9 cellular contexts compared by ENCODE assay signal in the genomic region with DNA sequence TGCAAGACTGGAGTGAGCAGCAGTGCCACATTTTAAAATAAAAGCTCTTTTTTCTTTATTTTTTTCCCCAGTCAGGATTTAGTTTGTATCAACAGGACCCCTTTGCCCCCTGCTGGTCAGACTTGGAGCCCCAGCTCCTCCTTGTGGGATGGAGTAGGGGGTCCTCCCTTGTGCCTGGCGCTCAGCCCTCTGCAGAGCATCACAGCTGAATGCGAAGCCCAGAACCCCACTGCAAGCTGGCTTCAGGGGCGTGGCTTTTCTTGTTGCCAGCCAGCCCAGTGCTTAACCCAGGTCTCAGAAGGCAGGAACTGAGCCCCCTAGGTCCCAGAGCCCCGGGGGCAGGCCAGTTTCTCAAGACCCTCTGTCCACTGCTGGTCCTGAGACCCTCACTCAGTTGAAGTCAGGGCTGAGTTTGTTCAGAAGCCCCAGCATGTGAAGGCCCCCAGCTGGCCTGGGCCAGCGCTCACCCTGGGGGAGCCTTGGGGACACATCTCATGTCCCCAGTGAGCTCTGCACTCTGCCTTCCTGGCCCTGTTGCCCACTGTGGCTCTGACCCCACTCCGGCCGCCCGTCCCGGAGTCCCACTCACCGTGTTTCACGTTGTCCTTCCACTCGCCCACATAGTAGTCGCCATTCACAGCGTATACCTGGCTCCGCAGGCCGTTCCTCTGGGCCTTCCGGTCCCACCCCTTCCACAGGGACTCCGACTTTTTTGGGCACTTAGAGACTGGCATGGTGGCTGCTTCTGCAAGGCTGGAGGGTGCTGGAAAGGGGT. TPM values are rescaled to one million over a fixed set of nuclear protein-coding genes. Genes with fewer than 3 reads are reported as not detected.
DNase-seq lines count a peak whose midpoint lies in the region; ATAC-seq and TF ChIP-seq lines count a peak whose summit lies in the region.
"Had no signal": no experiment of that assay in that cellular context is flagged by ENCODE, and none has a peak within 500 bp of the region (broad histone marks: within the 10 kb centered on the region; RNA-seq: fewer than 3 reads in every experiment).

No MANE protein-coding gene starts in this region.

- DNase-seq in Caco-2 (peak; percentile 72), KG1 (lab: John Stamatoyannopoulos, UW) (peak; percentile 31), endodermal cell (peak; percentile 94), psoas muscle (peak; percentile 36 to 64), T1000 (lab: John Stamatoyannopoulos, UW) (no peak)
- DNase-seq in activated CD4-positive, alpha-beta memory T cell treated with anti-CD3 and anti-CD28 coated beads for 36 hours: peak; percentile 68

- peaks cover 23% of the 10 kb centered on the region for H3K4me1 ChIP-seq in Caco-2
- H3K4me1 ChIP-seq in endodermal cell (ENCODE audit: control insufficient read depth, insufficient read depth, low read length): no peaks in the 10 kb centered on the region
- peaks cover 4% of the 10 kb centered on the region for H3K4me1 ChIP-seq in psoas muscle

- H3K36me3 Mint-ChIP-seq in Caco-2 (ENCODE audit: insufficient read depth, unreplicated experiment): peaks cover 31% of the 10 kb centered on the region
- peaks cover 2% of the 10 kb centered on the region for H3K36me3 Mint-ChIP-seq in activated CD4-positive, alpha-beta memory T cell treated with anti-CD3 and anti-CD28 coated beads for 36 hours
- peaks cover 2% of the 10 kb centered on the region for H3K36me3 Mint-ChIP-seq in endodermal cell (ENCODE audit: low read depth)

- peak overlapping the region; percentile 86 for H3K4me3 Mint-ChIP-seq in Caco-2 (ENCODE audit: unreplicated experiment)
- no peak overlapping the region for H3K4me3 Mint-ChIP-seq in activated CD4-positive, alpha-beta memory T cell treated with anti-CD3 and anti-CD28 coated beads for 36 hours
- no peak overlapping the region for H3K4me3 Mint-ChIP-seq in endodermal cell

- BruUV-seq in Caco-2 (replicated peaks; lab: Mats Ljungman, UMichigan): TSS peak; percentile 75

- H3K9me3 ChIP-seq in Caco-2 (no peaks in the 10 kb centered on the region), endodermal cell (ENCODE audit: control insufficient read depth, low read length) (no peaks in the 10 kb centered on the region), psoas muscle (no peaks in the 10 kb centered on the region)

- POLR2A ChIA-PET in Caco-2 (lab: Charles Lee): interaction anchor here (0.5 to 2.2 kb wide), 5 partner anchors 17 to 116 kb away, joined by 3 to 11 read pairs (median 4); no protein-coding TSS in a partner anchor
- POLR2A ChIA-PET in activated CD4-positive, alpha-beta memory T cell treated with anti-CD3 and anti-CD28 coated beads for 36 hours (lab: Charles Lee): interaction anchor here (0.7 to 1.1 kb wide), 3 partner anchors 10 to 132 kb away, joined by 3 to 6 read pairs (median 4); no protein-coding TSS in a partner anchor

- H3K27me3 ChIP-seq in Caco-2 (replicated peaks; ENCODE audit: control insufficient read depth, insufficient read depth, low read length) (no peaks in the 10 kb centered on the region), endodermal cell (ENCODE audit: control insufficient read depth, insufficient read depth, low read length, poor library complexity, severe bottlenecking) (no peaks in the 10 kb centered on the region), psoas muscle (ENCODE audit: insufficient read depth in 3 of 3, low read length in 2 of 3) (no peaks in the 10 kb centered on the region)

- no peak overlapping the region for H3K9ac ChIP-seq in endodermal cell (ENCODE audit: extremely low read depth, low read length, poor library complexity, severe bottlenecking)

- peak overlapping the region; percentile 33 for H3K4me3 ChIP-seq in Caco-2 (ENCODE audit: low read depth, low read length)
- H3K4me3 ChIP-seq in endodermal cell (ENCODE audit: low read length): no peak overlapping the region
- no peak overlapping the region for H3K4me3 ChIP-seq in psoas muscle

- CTCF ChIA-PET in Caco-2 (lab: Charles Lee): interaction anchor here (0.5 to 2.4 kb wide), 21 partner anchors 12 to 234 kb away, joined by 3 to 93 read pairs (median 4); a partner anchor contains a TSS
- CTCF ChIA-PET in activated CD4-positive, alpha-beta memory T cell treated with anti-CD3 and anti-CD28 coated beads for 36 hours (lab: Charles Lee): interaction anchor here (0.6 to 5.9 kb wide), 25 partner anchors 11 to 191 kb away, joined by 3 to 109 read pairs (median 4); a partner anchor contains a TSS

- WGBS in endodermal cell (ENCODE audit: insufficient coverage in 1 of 2, insufficient read length in 1 of 2), 2 experiments: 90% methylated on average over 13 to 18 of the region's 18 CpGs
- 76 to 80% (median 79%) methylated on average over 18 of the region's 18 CpGs for WGBS in psoas muscle, 3 donors

- intact Hi-C loops in Caco-2 (cut with micrococcal nuclease; ENCODE audit: unreplicated experiment) (loop anchor here (1.0 to 2.0 kb wide), 3 partner anchors 13 to 117 kb away; a partner anchor contains a TSS), psoas muscle (cut with DNase I) (loop anchor here in 1 of 2 donors (5.0 kb wide), 1 partner anchor 117 kb away; no protein-coding TSS in a partner anchor)
- intact Hi-C loops in activated CD4-positive, alpha-beta memory T cell treated with anti-CD3 and anti-CD28 coated beads for 36 hours (cut with micrococcal nuclease): no loop called here

- TF ChIP-seq CTCF in Caco-2 (IDR thresholded peaks at IDR 0.05; ENCODE audit: insufficient read depth in 1 of 2, low read depth in 1 of 2, low read length in 1 of 2, severe bottlenecking in 1 of 2, unreplicated experiment in 1 of 2): peak; percentile 61 to 82
- TF ChIP-seq CTCF in endodermal cell (conservative IDR thresholded peaks at IDR 0.05): peak; percentile 84
- TF ChIP-seq CTCF in psoas muscle (IDR thresholded peaks at IDR 0.05): peak; percentile 55

- no peaks in the 10 kb centered on the region for H3K36me3 ChIP-seq in Caco-2 (ENCODE audit: control insufficient read depth, insufficient read depth, low read length)
- H3K36me3 ChIP-seq in endodermal cell (ENCODE audit: control insufficient read depth, insufficient read depth, low read length): no peaks in the 10 kb centered on the region
- no peaks in the 10 kb centered on the region for H3K36me3 ChIP-seq in psoas muscle (ENCODE audit: insufficient read depth in 1 of 2, low read depth in 1 of 2)

- H3K27me3 Mint-ChIP-seq in Caco-2 (ENCODE audit: insufficient read depth, unreplicated experiment): no peaks in the 10 kb centered on the region
- no peaks in the 10 kb centered on the region for H3K27me3 Mint-ChIP-seq in activated CD4-positive, alpha-beta memory T cell treated with anti-CD3 and anti-CD28 coated beads for 36 hours
- no peaks in the 10 kb centered on the region for H3K27me3 Mint-ChIP-seq in endodermal cell (ENCODE audit: insufficient read depth)

- no peak overlapping the region for H3K27ac ChIP-seq in endodermal cell (ENCODE audit: low read depth, low read length)
- H3K27ac ChIP-seq in psoas muscle: no peak overlapping the region

- peaks cover 17% of the 10 kb centered on the region for H3K4me1 Mint-ChIP-seq in Caco-2 (ENCODE audit: low read depth, unreplicated experiment)
- H3K4me1 Mint-ChIP-seq in activated CD4-positive, alpha-beta memory T cell treated with anti-CD3 and anti-CD28 coated beads for 36 hours (ENCODE audit: low read depth): peaks cover 51% of the 10 kb centered on the region
- peaks cover 14% of the 10 kb centered on the region for H3K4me1 Mint-ChIP-seq in endodermal cell

- ATAC-seq in psoas muscle: no peak
- ATAC-seq in HG03139 (IDR thresholded peaks at IDR 0.05; ENCODE audit: unreplicated experiment): no peak
- ATAC-seq in HG03378 (IDR thresholded peaks at IDR 0.05; ENCODE audit: unreplicated experiment): no peak
- ATAC-seq: Panc1 had no signal

- H3K27ac Mint-ChIP-seq in Caco-2 (ENCODE audit: unreplicated experiment) (peak overlapping the region; percentile 91), endodermal cell (peak overlapping the region; percentile 67)
- H3K27ac Mint-ChIP-seq in activated CD4-positive, alpha-beta memory T cell treated with anti-CD3 and anti-CD28 coated beads for 36 hours: peak overlapping the region; percentile 62

- H3K9me3 Mint-ChIP-seq in Caco-2 (ENCODE audit: unreplicated experiment): no peaks in the 10 kb centered on the region
- H3K9me3 Mint-ChIP-seq in activated CD4-positive, alpha-beta memory T cell treated with anti-CD3 and anti-CD28 coated beads for 36 hours: no peaks in the 10 kb centered on the region
- no peaks in the 10 kb centered on the region for H3K9me3 Mint-ChIP-seq in endodermal cell

RNA-seq across cellular contexts. Expression of a gene that starts 0.5 kb away (rescaled TPM):
- total RNA-seq in Caco-2 (2022): 21.8 and 36.5 TPM in 2 replicates
- total RNA-seq in activated CD4-positive, alpha-beta memory T cell treated with anti-CD3 and anti-CD28 coated beads for 36 hours: 1 to 10 TPM; 2.7 to 3.7 TPM
- 1 to 10 TPM; 1.4 to 1.6 TPM for total RNA-seq in endodermal cell
- polyA plus RNA-seq in endodermal cell (2013, experiment 1 of 2): 0.96 TPM
- polyA plus RNA-seq in endodermal cell (2013, experiment 2 of 2): 0.79 TPM
- not detected for total RNA-seq in psoas muscle
- polyA plus RNA-seq in psoas muscle: under 1 TPM in 2 of 3 donors, not detected in 1; under 0.01 to 0.12 TPM

RNA-seq across cellular contexts. Expression of a gene that starts 42.6 kb away (rescaled TPM):
- total RNA-seq in Caco-2 (2022) (33.9 and 34.2 TPM in 2 replicates), endodermal cell (10 to 100 TPM; 35.3 to 39.2 TPM), psoas muscle (10 to 100 TPM; 17.9 to 34.2 (median 30.2) TPM)
- total RNA-seq in activated CD4-positive, alpha-beta memory T cell treated with anti-CD3 and anti-CD28 coated beads for 36 hours: 10 to 100 TPM; 41.6 to 43.2 TPM
- 11.8 TPM for polyA plus RNA-seq in endodermal cell (2013, experiment 1 of 2)
- 11.2 TPM for polyA plus RNA-seq in endodermal cell (2013, experiment 2 of 2)
- 10 to 100 TPM; 23.2 to 75.5 (median 26.0) TPM for polyA plus RNA-seq in psoas muscle

RNA-seq across cellular contexts. Expression of a gene that starts 43.6 kb away (rescaled TPM):
- total RNA-seq in Caco-2 (2022): 15.5 and 15.9 TPM in 2 replicates
- total RNA-seq in activated CD4-positive, alpha-beta memory T cell treated with anti-CD3 and anti-CD28 coated beads for 36 hours: 1 to 10 TPM; 8.8 to 9.5 TPM
- 10 to 100 TPM; 21.8 to 25.3 TPM for total RNA-seq in endodermal cell
- polyA plus RNA-seq in endodermal cell (2013, experiment 1 of 2): 11.6 TPM
- polyA plus RNA-seq in endodermal cell (2013, experiment 2 of 2): 8.8 TPM
- 10 to 100 TPM; 11.4 to 21.2 (median 15.5) TPM for total RNA-seq in psoas muscle
- polyA plus RNA-seq in psoas muscle: 10 to 100 TPM; 11.0 to 29.7 (median 12.7) TPM
